In genomic region chr5:86879086-86879485, GRCh38 we compare ENCODE assay signal across 14 cellular contexts.
A peak's percentile ranks its signal among the peaks of the same experiment; 100 is the strongest.
DNase-seq lines count a peak whose midpoint lies in the region; ATAC-seq and TF ChIP-seq lines count a peak whose summit lies in the region.
"Had no signal": no experiment of that assay in that cellular context is flagged by ENCODE, and none has a peak within 500 bp of the region (broad histone marks: within the 10 kb centered on the region; RNA-seq: fewer than 3 reads in every experiment).

No MANE protein-coding gene starts in this region.

- H3K79me2 ChIP-seq in mesendoderm (ENCODE audit: control insufficient read depth, insufficient read depth, low read length), result no peaks in the 10 kb centered on the region
- no peaks in the 10 kb centered on the region for H3K79me2 ChIP-seq in trophoblast cell (ENCODE audit: control insufficient read depth, insufficient read depth, low read length, poor library complexity)

- H2AK5ac ChIP-seq in mesendoderm (ENCODE audit: low read length) (no peak overlapping the region), trophoblast cell (ENCODE audit: low read length) (no peak overlapping the region)

- H3K4me3 ChIP-seq in mesendoderm (ENCODE audit: low read length) (no peak overlapping the region), trophoblast cell (ENCODE audit: low read depth, low read length) (no peak overlapping the region)
- H3K4me3 ChIP-seq: BLaER1 treated with 17β-estradiol and CSF1 and Interleukin-3, amounts not matched to agents 10 nM and 100 nM had no signal

- H3K56ac ChIP-seq in mesendoderm (ENCODE audit: low read length), result no peak overlapping the region

- H4K8ac ChIP-seq in mesendoderm (ENCODE audit: low read depth, low read length), result no peak overlapping the region
- H4K8ac ChIP-seq in trophoblast cell (ENCODE audit: low read depth, low read length), result no peak overlapping the region

- H2BK5ac ChIP-seq in mesendoderm (ENCODE audit: low read length), result no peak overlapping the region
- H2BK5ac ChIP-seq in trophoblast cell (ENCODE audit: low read depth, low read length, poor library complexity), result peak overlapping the region; percentile 9

- H3K23ac ChIP-seq in mesendoderm (ENCODE audit: low read length) (no peak overlapping the region), trophoblast cell (ENCODE audit: low read length) (no peak overlapping the region)

- peaks cover 6% of the 10 kb centered on the region for H3K27me3 Mint-ChIP-seq in brain

- H3K4ac ChIP-seq in mesendoderm (ENCODE audit: low read depth, low read length), result no peak overlapping the region
- no peak overlapping the region for H3K4ac ChIP-seq in trophoblast cell (ENCODE audit: low read depth, low read length)

- peak overlapping the region; percentile 13 for H4K91ac ChIP-seq in trophoblast cell (ENCODE audit: low read depth, low read length)

- H4K12ac ChIP-seq in trophoblast cell (ENCODE audit: low read depth, low read length), result no peak overlapping the region

- H3K36me3 ChIP-seq in mesendoderm (ENCODE audit: control insufficient read depth, insufficient read depth, low read length), result no peaks in the 10 kb centered on the region
- H3K36me3 ChIP-seq in trophoblast cell (ENCODE audit: control insufficient read depth in 1 of 2, insufficient read depth in 2 of 2, low read length in 2 of 2), result no peaks in the 10 kb centered on the region
- H3K36me3 ChIP-seq: BLaER1 treated with 17β-estradiol and CSF1 and Interleukin-3, amounts not matched to agents 10 nM and 100 nM had no signal

- H3K27ac Mint-ChIP-seq in brain, result peak overlapping the region in 3 of 5 experiments; percentile 2 to 72 (median 12)
- H3K27ac Mint-ChIP-seq: CD4-positive, CD25-positive, alpha-beta regulatory T cell; HFFc6 had no signal

- no peak overlapping the region for H2BK12ac ChIP-seq in trophoblast cell (ENCODE audit: low read length)

- H3K4me1 Mint-ChIP-seq in brain, result peaks cover 14% of the 10 kb centered on the region
- H3K4me1 Mint-ChIP-seq: CD4-positive, CD25-positive, alpha-beta regulatory T cell had no signal

- H3K4me2 ChIP-seq in mesendoderm (ENCODE audit: low read length) (no peak overlapping the region), trophoblast cell (ENCODE audit: low read length) (no peak overlapping the region)
- H3K4me2 ChIP-seq: BLaER1 treated with 17β-estradiol and CSF1 and Interleukin-3, amounts not matched to agents 10 nM and 100 nM had no signal

- H4K5ac ChIP-seq in mesendoderm (ENCODE audit: low read length), result no peak overlapping the region

- TF ChIP-seq CTCF in brain (conservative IDR thresholded peaks at IDR 0.05), result no peak

- no peak overlapping the region for H3K14ac ChIP-seq in trophoblast cell (ENCODE audit: low read length)

- no peak overlapping the region for H2BK15ac ChIP-seq in mesendoderm (replicated peaks; ENCODE audit: low read depth)

- H3K9me3 ChIP-seq in trophoblast cell (ENCODE audit: insufficient read depth, low read depth, low read length), result no peaks in the 10 kb centered on the region
- H3K9me3 ChIP-seq: BLaER1 treated with 17β-estradiol and CSF1 and Interleukin-3, amounts not matched to agents 10 nM and 100 nM had no signal

- no peaks in the 10 kb centered on the region for H3K79me1 ChIP-seq in mesendoderm (ENCODE audit: low read length)
- peaks cover 13% of the 10 kb centered on the region for H3K79me1 ChIP-seq in trophoblast cell (ENCODE audit: low read length)

- no peaks in the 10 kb centered on the region for H3K27me3 ChIP-seq in mesendoderm (ENCODE audit: insufficient read depth, low read length, poor library complexity)
- no peaks in the 10 kb centered on the region for H3K27me3 ChIP-seq in trophoblast cell (ENCODE audit: insufficient read depth, low read length)
- H3K27me3 ChIP-seq: BLaER1 treated with 17β-estradiol and CSF1 and Interleukin-3, amounts not matched to agents 10 nM and 100 nM had no signal

- DNase-seq in G401 (ENCODE audit: low spot score) (peak; percentile 91), mesendoderm (no peak), trophoblast cell (no peak), HUDEP-2 (lab: John Stamatoyannopoulos, UW; ENCODE audit: unreplicated experiment in 76 of 76) (no peak)
- no peak for DNase-seq in NK-92 treated with Interleukin-12 subunit alpha and Interleukin-12 subunit beta, amount 100 ng/mL, for 24 hours (lab: John Stamatoyannopoulos, UW)
- DNase-seq: ACHN; CD4-positive, CD25-positive, alpha-beta regulatory T cell; DMS79; HCEC 1CT; HFFc6 had no signal

- no peak overlapping the region for H3K4me3 Mint-ChIP-seq in brain
- H3K4me3 Mint-ChIP-seq: CD4-positive, CD25-positive, alpha-beta regulatory T cell; HFFc6 had no signal

- H3K9ac ChIP-seq in mesendoderm (ENCODE audit: low read length), result no peak overlapping the region
- H3K9ac ChIP-seq in trophoblast cell (ENCODE audit: low read length), result no peak overlapping the region
- H3K9ac ChIP-seq: BLaER1 treated with 17β-estradiol and CSF1 and Interleukin-3, amounts not matched to agents 10 nM and 100 nM had no signal

- no peak for ATAC-seq in GM21576 (IDR thresholded peaks at IDR 0.05; ENCODE audit: unreplicated experiment)

- peaks cover 7% of the 10 kb centered on the region for H3K4me1 ChIP-seq in mesendoderm (ENCODE audit: control insufficient read depth, low read depth, low read length)
- H3K4me1 ChIP-seq in trophoblast cell (ENCODE audit: control insufficient read depth in 1 of 2, insufficient read depth in 2 of 2, low read length in 2 of 2), result peaks cover 6 to 23% of the 10 kb centered on the region in 2 experiments

- no peak overlapping the region for H3K18ac ChIP-seq in mesendoderm (ENCODE audit: low read length)
- no peak overlapping the region for H3K18ac ChIP-seq in trophoblast cell (ENCODE audit: low read length)

- H3K27ac ChIP-seq in mesendoderm (ENCODE audit: low read depth, low read length) (no peak overlapping the region), trophoblast cell (ENCODE audit: low read depth, low read length) (peak overlapping the region; percentile 56)
- H3K27ac ChIP-seq: BLaER1 treated with 17β-estradiol and CSF1 and Interleukin-3, amounts not matched to agents 10 nM and 100 nM; HL-60 had no signal

- no peaks in the 10 kb centered on the region for H3K36me3 Mint-ChIP-seq in brain
- H3K36me3 Mint-ChIP-seq: CD4-positive, CD25-positive, alpha-beta regulatory T cell had no signal

- peaks cover 0 to 2% (median 0%) of the 10 kb centered on the region in 5 experiments for H3K9me3 Mint-ChIP-seq in brain
- H3K9me3 Mint-ChIP-seq: HFFc6 had no signal

- H2AFZ ChIP-seq in trophoblast cell (ENCODE audit: insufficient read depth, low read length, poor library complexity), result no peak overlapping the region

- in situ Hi-C loops in G401 (cut with HindIII; ENCODE audit: low sequenced_read_pairs), result no loop called here

- peak overlapping the region; percentile 73 for H2BK120ac ChIP-seq in mesendoderm (ENCODE audit: low read depth, low read length)
- no peak overlapping the region for H2BK120ac ChIP-seq in trophoblast cell (ENCODE audit: insufficient read depth, low read length, poor library complexity)
